ENCODE assay signal across 8 cellular contexts in genomic region chr22:19891350-19892248, GRCh38. TPM values are rescaled to one million over a fixed set of nuclear protein-coding genes. Genes with fewer than 3 reads are reported as not detected.
DNase-seq lines count a peak whose midpoint lies in the region; ATAC-seq and TF ChIP-seq lines count a peak whose summit lies in the region.

No MANE protein-coding gene starts in this region.

- intact Hi-C loops in gastrocnemius medialis (cut with DNase I; ENCODE audit: low total_unique reads): no loop called here

- no peak for ATAC-seq in gastrocnemius medialis

- H3K27ac ChIP-seq in WERI-Rb-1 (peak overlapping the region; percentile 54), gastrocnemius medialis (no peak overlapping the region)

- TF ChIP-seq POLR2A in gastrocnemius medialis (IDR thresholded peaks at IDR 0.05): no peak

- in situ Hi-C loops in gastrocnemius medialis (cut with MboI; ENCODE audit: low sequenced_read_pairs in 4 of 4): no loop called here

- H3K4me1 ChIP-seq in gastrocnemius medialis: peaks cover 0 to 1% of the 10 kb centered on the region in 2 donors

- H3K27me3 ChIP-seq in WERI-Rb-1 (ENCODE audit: insufficient read depth, low read depth, severe bottlenecking) (no peaks in the 10 kb centered on the region), gastrocnemius medialis (no peaks in the 10 kb centered on the region)

- H3K4me3 ChIP-seq in WERI-Rb-1 (ENCODE audit: low read depth, low read length) (no peak overlapping the region), gastrocnemius medialis (no peak overlapping the region)

- peak; percentile 58 for DNase-seq in NCI-H1436 (lab: John Stamatoyannopoulos, UW)
- no peak for DNase-seq in NCI-H1436 treated with DMSO at 0.1 percent for 48 hours (lab: John Stamatoyannopoulos, UW)
- DNase-seq in NCI-H1694 treated with DMSO at 0.1 percent for 48 hours (lab: John Stamatoyannopoulos, UW): peak; percentile 16
- peak; percentile 83 for DNase-seq in WERI-Rb-1
- peak; percentile 85 for DNase-seq in central memory CD4-positive, alpha-beta T cell
- DNase-seq in mucosa of gallbladder (ENCODE audit: low spot score): peak; percentile 20
- peak; percentile 77 to 87 for DNase-seq in stimulated activated CD8-positive, alpha-beta memory T cell treated with anti-CD3 and anti-CD28 coated beads, Interleukin-7, amount 100 ng/mL, for 4 hours (ENCODE audit: low read depth in 2 of 2)
- no peak for DNase-seq in gastrocnemius medialis

- H3K9me3 ChIP-seq in WERI-Rb-1 (ENCODE audit: severe bottlenecking) (no peaks in the 10 kb centered on the region), gastrocnemius medialis (no peaks in the 10 kb centered on the region)

- H3K36me3 ChIP-seq in WERI-Rb-1 (no peaks in the 10 kb centered on the region), gastrocnemius medialis (peaks cover 0 to 18% of the 10 kb centered on the region in 2 donors)

- TF ChIP-seq CTCF in WERI-Rb-1 (IDR thresholded peaks at IDR 0.05; ENCODE audit: low read depth, low read length): no peak
- no peak for TF ChIP-seq CTCF in gastrocnemius medialis (IDR thresholded peaks at IDR 0.05 in 4 of 5, conservative IDR thresholded peaks at IDR 0.05 in 1 of 5)

RNA-seq across cellular contexts. Expression of gene GNB1L, which starts 36.9 kb away (rescaled TPM):
- total RNA-seq in mucosa of gallbladder: 6.2 TPM
- 1 to 10 TPM; 4.4 to 9.6 (median 6.7) TPM for total RNA-seq in gastrocnemius medialis

RNA-seq across cellular contexts. Expression of gene RTL10, which starts 36.9 kb away (rescaled TPM):
- 18.4 TPM for total RNA-seq in mucosa of gallbladder
- total RNA-seq in gastrocnemius medialis: 10 to 100 TPM in 1 of 4 donors, 1 to 10 TPM in 3; 3.5 to 12.8 (median 5.0) TPM

RNA-seq across cellular contexts. Expression of gene COMT, which starts 50.0 kb away (rescaled TPM):
- total RNA-seq in mucosa of gallbladder: 214 TPM
- 100 to 1,000 TPM; 154 to 255 (median 223) TPM for total RNA-seq in gastrocnemius medialis

RNA-seq across cellular contexts. Expression of gene TXNRD2, which starts 50.0 kb away (rescaled TPM):
- total RNA-seq in mucosa of gallbladder (26.9 TPM), gastrocnemius medialis (10 to 100 TPM in 3 of 4 donors, 1 to 10 TPM in 1; 9.0 to 18.0 (median 14.4) TPM)

Comparison
In these comparisons a context has a peak if more than half of its experiments do, and no peak if none do; other contexts are left out.
1. DNase-seq: peak in NCI-H1436 (single experiment), NCI-H1694 treated with DMSO at 0.1 percent for 48 hours (single experiment), WERI-Rb-1 (single experiment), central memory CD4-positive, alpha-beta T cell (single experiment), mucosa of gallbladder (single experiment) and stimulated activated CD8-positive, alpha-beta memory T cell treated with anti-CD3 and anti-CD28 coated beads, Interleukin-7, amount 100 ng/mL, for 4 hours (2 of 2); none in NCI-H1436 treated with DMSO at 0.1 percent for 48 hours (single experiment) and gastrocnemius medialis (0 of 2).